Comparison of ENCODE assay signal across 8 cellular contexts in genomic region chr3:49723301-49723630, GRCh38. TPM values are rescaled to one million over a fixed set of nuclear protein-coding genes. Genes with fewer than 3 reads are reported as not detected.
A peak's percentile ranks its signal among the peaks of the same experiment; 100 is the strongest.
DNase-seq lines count a peak whose midpoint lies in the region; ATAC-seq and FAIRE-seq lines count a peak whose summit lies in the region.

No MANE protein-coding gene starts in this region.

- peaks cover 29% of the 10 kb centered on the region for H3K4me1 Mint-ChIP-seq in T-helper 17 cell

- no peaks in the 10 kb centered on the region for H3K9me3 ChIP-seq in T-helper 17 cell (ENCODE audit: control insufficient read depth, low read length, poor library complexity, severe bottlenecking)

- in situ Hi-C loops in Caki2 (cut with HindIII; ENCODE audit: low pct_unique_long_range_greater_than_20kb, low sequenced_read_pairs) = no loop called here
- in situ Hi-C loops in T47D (cut with HindIII; ENCODE audit: low pct_unique_long_range_greater_than_20kb, low sequenced_read_pairs) = no loop called here

- peak; percentile 57 for DNase-seq in Caki2 (ENCODE audit: low read depth)
- no peak for DNase-seq in HTR-8/SVneo (ENCODE audit: insufficient read length, low spot score)
- peak; percentile 40 to 50 (median 47) for DNase-seq in T-helper 17 cell
- DNase-seq in T47D (ENCODE audit: low read depth in 1 of 2, low spot score in 1 of 2) = peak; percentile 67 to 72
- DNase-seq in iris pigment epithelial cell (ENCODE audit: low read depth) = peak; percentile 48
- peak; percentile 20 to 56 for DNase-seq in stimulated activated CD4-positive, alpha-beta T cell treated with anti-CD3 and anti-CD28 coated beads, Interleukin-12 subunit alpha, Interleukin-12 subunit beta, amount 100 ng/mL, for 24 hours (ENCODE audit: low read depth in 2 of 2)

- peak overlapping the region; percentile 93 for H3K4me3 Mint-ChIP-seq in T-helper 17 cell

- H3K27ac Mint-ChIP-seq in T-helper 17 cell = peak overlapping the region; percentile 97

- ATAC-seq in T-helper 17 cell (peak; percentile 20), GM21529 (IDR thresholded peaks at IDR 0.05; ENCODE audit: unreplicated experiment) (no peak), HG03108 (IDR thresholded peaks at IDR 0.05; ENCODE audit: unreplicated experiment) (no peak)

- H3K36me3 Mint-ChIP-seq in T-helper 17 cell (ENCODE audit: low read depth) = no peaks in the 10 kb centered on the region

- peak; percentile 64 for FAIRE-seq in HTR-8/SVneo (lab: Jason Lieb, UNC)

- no peaks in the 10 kb centered on the region for H3K27me3 Mint-ChIP-seq in T-helper 17 cell

RNA-seq across cellular contexts. Expression of gene GMPPB, which starts 0.5 kb away (rescaled TPM):
- 32.1 and 35.9 TPM in 2 replicates for total RNA-seq in Caki2 (2014; rRNA removed; shearing (Covaris generic); ENCODE audit: low replicate concordance)
- 10 to 100 TPM; 42.9 to 61.9 TPM for total RNA-seq in T-helper 17 cell

RNA-seq across cellular contexts. Expression of gene AMIGO3, which starts 3.8 kb away (rescaled TPM):
- not detected in 2 replicates for total RNA-seq in Caki2 (2014; rRNA removed; shearing (Covaris generic); ENCODE audit: low replicate concordance)
- under 1 TPM in 1 of 2 donors, not detected in 1; 0.99 TPM for total RNA-seq in T-helper 17 cell

RNA-seq across cellular contexts. Expression of gene RNF123, which starts 33.9 kb away (rescaled TPM):
- 14.3 and 14.6 TPM in 2 replicates for total RNA-seq in Caki2 (2014; rRNA removed; shearing (Covaris generic); ENCODE audit: low replicate concordance)
- 10 to 100 TPM; 37.7 to 45.1 TPM for total RNA-seq in T-helper 17 cell

RNA-seq across cellular contexts. Expression of gene MST1, which starts 34.0 kb away (rescaled TPM):
- total RNA-seq in Caki2 (2014; rRNA removed; shearing (Covaris generic); ENCODE audit: low replicate concordance) = 1.7 TPM in 2 replicates
- 10 to 100 TPM in 1 of 2 donors, 1 to 10 TPM in 1; 7.5 to 11.3 TPM for total RNA-seq in T-helper 17 cell

RNA-seq across cellular contexts. Expression of gene APEH, which starts 49.1 kb away (rescaled TPM):
- total RNA-seq in Caki2 (2014; rRNA removed; shearing (Covaris generic); ENCODE audit: low replicate concordance) = 122 and 164 TPM in 2 replicates
- total RNA-seq in T-helper 17 cell = 10 to 100 TPM; 61.2 to 71.0 TPM
